ENCODE assay signal across 8 cellular contexts in genomic region chr11:21514298-21514697, GRCh38.
DNase-seq lines count a peak whose midpoint lies in the region; ATAC-seq, FAIRE-seq and TF ChIP-seq lines count a peak whose summit lies in the region.
"Had no signal": no experiment of that assay in that cellular context is flagged by ENCODE, and none has a peak within 500 bp of the region (broad histone marks: within the 10 kb centered on the region; RNA-seq: fewer than 3 reads in every experiment).

No MANE protein-coding gene starts in this region.

- H3K4me1 Mint-ChIP-seq in WTC11 (no peaks in the 10 kb centered on the region), progenitor cell of endocrine pancreas (ENCODE audit: low read depth) (no peaks in the 10 kb centered on the region)

- DNase-seq in NCI-H1105 (lab: John Stamatoyannopoulos, UW): peak; percentile 7
- DNase-seq in WTC11 (ENCODE audit: low spot score): peak; percentile 26
- DNase-seq in progenitor cell of endocrine pancreas (ENCODE audit: low spot score, unreplicated experiment): no peak
- DNase-seq in GM12891 (ENCODE audit: insufficient read length, low spot score): no peak
- no peak for DNase-seq in coronary artery (ENCODE audit: low spot score)

- no peak for FAIRE-seq in GM12891 (lab: Jason Lieb, UNC)

- no peaks in the 10 kb centered on the region for H3K36me3 Mint-ChIP-seq in WTC11
- no peaks in the 10 kb centered on the region for H3K36me3 Mint-ChIP-seq in progenitor cell of endocrine pancreas (ENCODE audit: insufficient read depth)

- ATAC-seq in GM18868 (IDR thresholded peaks at IDR 0.05; ENCODE audit: unreplicated experiment) (peak; percentile 52), WTC11 (peak; percentile 65), GM21528 (IDR thresholded peaks at IDR 0.05; ENCODE audit: low FRiP score, unreplicated experiment) (no peak)

- POLR2A ChIA-PET in WTC11 (lab: Charles Lee): no interaction called here

- no peak overlapping the region for H3K4me3 Mint-ChIP-seq in WTC11
- H3K4me3 Mint-ChIP-seq in progenitor cell of endocrine pancreas (ENCODE audit: low read depth): no peak overlapping the region

- CTCF ChIA-PET in WTC11 (lab: Charles Lee): no interaction called here

- H3K27ac ChIP-seq in coronary artery: no peak overlapping the region
- H3K27ac ChIP-seq: SJSA1 had no signal

- no peak for TF ChIP-seq POLR2A in GM12891 (IDR thresholded peaks at IDR 0.05; ENCODE audit: low read depth, low read length)

- H3K27ac Mint-ChIP-seq in WTC11 (no peak overlapping the region), progenitor cell of endocrine pancreas (no peak overlapping the region)

- H3K9me3 Mint-ChIP-seq in WTC11 (no peaks in the 10 kb centered on the region), progenitor cell of endocrine pancreas (ENCODE audit: low read depth) (no peaks in the 10 kb centered on the region)

- H3K27me3 Mint-ChIP-seq in WTC11 (ENCODE audit: low read depth) (no peaks in the 10 kb centered on the region), progenitor cell of endocrine pancreas (no peaks in the 10 kb centered on the region)

- TF ChIP-seq CTCF in WTC11 (IDR thresholded peaks at IDR 0.05): peak; percentile 27; the same call in 1 of the 2 replicates
- peak; percentile 57 for TF ChIP-seq CTCF in progenitor cell of endocrine pancreas (IDR thresholded peaks at IDR 0.05; ENCODE audit: unreplicated experiment)
- TF ChIP-seq CTCF in coronary artery (IDR thresholded peaks at IDR 0.05): no peak

- H3K4me3 ChIP-seq in coronary artery: no peak overlapping the region
- H3K4me3 ChIP-seq: SJSA1 had no signal

TF ChIP-seq in WTC11, 78 proteins besides CTCF, POLR2A, EP300 and RAD21:
- TF ChIP-seq, protein P1, sequence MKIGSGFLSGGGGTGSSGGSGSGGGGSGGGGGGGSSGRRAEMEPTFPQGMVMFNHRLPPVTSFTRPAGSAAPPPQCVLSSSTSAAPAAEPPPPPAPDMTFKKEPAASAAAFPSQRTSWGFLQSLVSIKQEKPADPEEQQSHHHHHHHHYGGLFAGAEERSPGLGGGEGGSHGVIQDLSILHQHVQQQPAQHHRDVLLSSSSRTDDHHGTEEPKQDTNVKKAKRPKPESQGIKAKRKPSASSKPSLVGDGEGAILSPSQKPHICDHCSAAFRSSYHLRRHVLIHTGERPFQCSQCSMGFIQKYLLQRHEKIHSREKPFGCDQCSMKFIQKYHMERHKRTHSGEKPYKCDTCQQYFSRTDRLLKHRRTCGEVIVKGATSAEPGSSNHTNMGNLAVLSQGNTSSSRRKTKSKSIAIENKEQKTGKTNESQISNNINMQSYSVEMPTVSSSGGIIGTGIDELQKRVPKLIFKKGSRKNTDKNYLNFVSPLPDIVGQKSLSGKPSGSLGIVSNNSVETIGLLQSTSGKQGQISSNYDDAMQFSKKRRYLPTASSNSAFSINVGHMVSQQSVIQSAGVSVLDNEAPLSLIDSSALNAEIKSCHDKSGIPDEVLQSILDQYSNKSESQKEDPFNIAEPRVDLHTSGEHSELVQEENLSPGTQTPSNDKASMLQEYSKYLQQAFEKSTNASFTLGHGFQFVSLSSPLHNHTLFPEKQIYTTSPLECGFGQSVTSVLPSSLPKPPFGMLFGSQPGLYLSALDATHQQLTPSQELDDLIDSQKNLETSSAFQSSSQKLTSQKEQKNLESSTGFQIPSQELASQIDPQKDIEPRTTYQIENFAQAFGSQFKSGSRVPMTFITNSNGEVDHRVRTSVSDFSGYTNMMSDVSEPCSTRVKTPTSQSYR (CRISPR knock-in tag; IDR thresholded peaks at IDR 0.05): no peak
- TF ChIP-seq, protein P2, sequence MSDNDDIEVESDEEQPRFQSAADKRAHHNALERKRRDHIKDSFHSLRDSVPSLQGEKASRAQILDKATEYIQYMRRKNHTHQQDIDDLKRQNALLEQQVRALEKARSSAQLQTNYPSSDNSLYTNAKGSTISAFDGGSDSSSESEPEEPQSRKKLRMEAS (CRISPR knock-in tag; IDR thresholded peaks at IDR 0.05): no peak
- TF ChIP-seq NFE2L1 (CRISPR knock-in tag; IDR thresholded peaks at IDR 0.05): no peak
- TF ChIP-seq RORB (CRISPR knock-in tag; IDR thresholded peaks at IDR 0.05): no peak
- no peak for TF ChIP-seq CREB1 (CRISPR knock-in tag; IDR thresholded peaks at IDR 0.05)
- no peak for TF ChIP-seq MXD4 (CRISPR knock-in tag; IDR thresholded peaks at IDR 0.05; ENCODE audit: borderline replicate concordance)
- no peak for TF ChIP-seq SOX15 (CRISPR knock-in tag; IDR thresholded peaks at IDR 0.05)
- no peak for TF ChIP-seq ZNF423 (CRISPR knock-in tag; IDR thresholded peaks at IDR 0.05)

TF ChIP-seq in GM12891, 5 proteins besides CTCF, POLR2A, EP300 and RAD21:
- no peak for TF ChIP-seq PAX5 (IDR thresholded peaks at IDR 0.05; ENCODE audit: insufficient read depth, low read length, severe bottlenecking)
- no peak for TF ChIP-seq POU2F2 (IDR thresholded peaks at IDR 0.05; ENCODE audit: low read depth, low read length)
- no peak for TF ChIP-seq POLR2AphosphoS5 (IDR thresholded peaks at IDR 0.05; ENCODE audit: low read depth, low read length)
- no peak for TF ChIP-seq TAF1 (IDR thresholded peaks at IDR 0.05; ENCODE audit: low read depth, low read length)
- TF ChIP-seq SPI1 (IDR thresholded peaks at IDR 0.05; ENCODE audit: low read depth, low read length): no peak
TF ChIP-seq in GM12891: peak in this region for 0.

Comparison
In these comparisons a context has a peak if more than half of its experiments do, and no peak if none do; other contexts are left out.
1. DNase-seq: peak in NCI-H1105 (single experiment) and WTC11 (single experiment); none in progenitor cell of endocrine pancreas (single experiment), GM12891 (single experiment) and coronary artery (single experiment).